17 cellular contexts compared by ENCODE assay signal in the genomic region with DNA sequence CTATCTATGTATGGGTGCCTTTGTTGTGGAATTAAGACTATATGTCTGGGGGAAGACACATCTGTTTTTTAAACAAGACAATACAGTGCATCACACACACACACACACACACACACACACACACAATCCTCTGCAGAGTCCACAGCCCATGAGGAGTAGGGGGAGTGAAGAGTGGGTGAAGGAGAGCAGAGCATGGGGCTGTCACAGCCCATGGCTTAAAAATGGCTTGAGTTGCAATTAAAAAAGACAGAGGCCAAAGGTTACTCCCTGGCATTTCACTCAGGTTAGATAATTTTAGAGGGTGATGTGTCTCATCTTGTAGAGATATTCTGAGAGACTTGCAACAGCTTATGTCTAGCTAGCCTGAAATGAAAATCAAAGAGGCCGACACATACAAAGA.
"Had no signal": no experiment of that assay in that cellular context is flagged by ENCODE, and none has a peak within 500 bp of the region (broad histone marks: within the 10 kb centered on the region; RNA-seq: fewer than 3 reads in every experiment).

No MANE protein-coding gene starts in this region.

- H3K27ac ChIP-seq: coronary artery, dorsolateral prefrontal cortex, esophagus muscularis mucosa, foreskin keratinocyte, gastroesophageal sphincter, heart left ventricle, left lung, lower lobe of right lung had no signal

- H3K4me3 ChIP-seq: coronary artery, dorsolateral prefrontal cortex, esophagus muscularis mucosa, gastroesophageal sphincter, heart left ventricle, left lung, lower lobe of right lung, mucosa of descending colon had no signal

- H3K4me3 Mint-ChIP-seq: mesothelial cell of epicardium had no signal

- H3K36me3 ChIP-seq: esophagus muscularis mucosa, gastroesophageal sphincter, heart left ventricle, left lung, lower lobe of right lung had no signal

- H3K27ac Mint-ChIP-seq: mesothelial cell of epicardium had no signal

- H3K4me1 ChIP-seq: esophagus muscularis mucosa, foreskin keratinocyte, gastroesophageal sphincter, heart left ventricle, left lung, lower lobe of right lung had no signal

- ATAC-seq: foreskin keratinocyte, gastroesophageal sphincter, heart left ventricle, left colon, left lung, left ventricle myocardium superior, lower lobe of right lung, mucosa of descending colon had no signal

- H3K36me3 Mint-ChIP-seq: mesothelial cell of epicardium had no signal

- DNase-seq: dermis blood vessel endothelial cell; dorsolateral prefrontal cortex; effector CD4-positive, alpha-beta T cell; effector memory CD4-positive, alpha-beta T cell; heart left ventricle; hippocampal formation; left colon; left lung; left ventricle myocardium superior; lower lobe of right lung; mesenchymal stem cell; mucosa of descending colon had no signal

- H3K27me3 ChIP-seq: dorsolateral prefrontal cortex, esophagus muscularis mucosa, gastroesophageal sphincter, heart left ventricle, left lung had no signal

- H3K9me3 ChIP-seq: left lung, lower lobe of right lung, mucosa of descending colon had no signal
